In the genomic region with DNA sequence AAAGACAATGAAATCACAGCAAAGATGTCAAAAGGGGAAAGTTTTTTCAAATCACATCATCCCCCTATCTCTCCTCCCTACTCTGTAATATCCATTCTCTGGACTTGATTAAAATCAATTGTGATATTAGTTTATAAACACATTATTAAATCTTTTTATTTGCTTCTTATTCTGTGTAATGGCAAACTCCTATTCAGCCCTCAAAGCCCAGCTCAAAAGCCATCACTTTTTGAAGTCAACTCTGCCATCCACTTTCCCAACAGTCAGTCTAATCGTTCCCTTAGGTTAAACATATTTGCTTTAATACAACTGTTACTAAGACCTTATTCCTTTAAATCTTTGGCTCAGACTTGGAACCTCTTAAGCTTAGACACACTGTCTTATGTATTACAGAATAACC, we compare ENCODE assay signal across 6 cellular contexts.
"Had no signal": no experiment of that assay in that cellular context is flagged by ENCODE, and none has a peak within 500 bp of the region (broad histone marks: within the 10 kb centered on the region; RNA-seq: fewer than 3 reads in every experiment).

No MANE protein-coding gene starts in this region.

- H3K4me3 ChIP-seq: GM23248, HAP-1, K562 had no signal

- H2AFZ ChIP-seq: GM23248 had no signal

- H3K36me3 ChIP-seq: HAP-1 had no signal

- H3K27ac ChIP-seq: GM23248 had no signal

- H3K9ac ChIP-seq: GM23248 had no signal

- H3K4me1 ChIP-seq: HAP-1 had no signal

- DNase-seq: GM23248, GOT3, H7, IMR-90 had no signal
